In genomic region chr16:28984091-28984490, GRCh38 we compare ENCODE assay signal across 1 cellular context.
TF ChIP-seq lines count a peak whose summit lies in the region.

No MANE protein-coding gene starts in this region.

TF ChIP-seq in WTC11, 78 proteins besides CTCF, POLR2A, EP300 and RAD21:
- TF ChIP-seq ZSCAN18 (CRISPR knock-in tag; IDR thresholded peaks at IDR 0.05) (no peak), NFATC4 (CRISPR knock-in tag; IDR thresholded peaks at IDR 0.05) (no peak), SOX15 (CRISPR knock-in tag; IDR thresholded peaks at IDR 0.05) (no peak), GRHL2 (CRISPR knock-in tag; IDR thresholded peaks at IDR 0.05; ENCODE audit: insufficient replicate concordance, severe bottlenecking) (no peak), CREM (CRISPR knock-in tag; IDR thresholded peaks at IDR 0.05) (no peak), CREB1 (CRISPR knock-in tag; IDR thresholded peaks at IDR 0.05) (no peak), USF2 (CRISPR knock-in tag; IDR thresholded peaks at IDR 0.05) (no peak), NFE2L1 (CRISPR knock-in tag; IDR thresholded peaks at IDR 0.05) (no peak), MXD4 (CRISPR knock-in tag; IDR thresholded peaks at IDR 0.05; ENCODE audit: borderline replicate concordance) (no peak), RORB (CRISPR knock-in tag; IDR thresholded peaks at IDR 0.05) (no peak), ETV6 (CRISPR knock-in tag; IDR thresholded peaks at IDR 0.05) (no peak), JAZF1 (CRISPR knock-in tag; IDR thresholded peaks at IDR 0.05) (no peak)
